Comparison of ENCODE assay signal across 1 cellular context in the genomic region with DNA sequence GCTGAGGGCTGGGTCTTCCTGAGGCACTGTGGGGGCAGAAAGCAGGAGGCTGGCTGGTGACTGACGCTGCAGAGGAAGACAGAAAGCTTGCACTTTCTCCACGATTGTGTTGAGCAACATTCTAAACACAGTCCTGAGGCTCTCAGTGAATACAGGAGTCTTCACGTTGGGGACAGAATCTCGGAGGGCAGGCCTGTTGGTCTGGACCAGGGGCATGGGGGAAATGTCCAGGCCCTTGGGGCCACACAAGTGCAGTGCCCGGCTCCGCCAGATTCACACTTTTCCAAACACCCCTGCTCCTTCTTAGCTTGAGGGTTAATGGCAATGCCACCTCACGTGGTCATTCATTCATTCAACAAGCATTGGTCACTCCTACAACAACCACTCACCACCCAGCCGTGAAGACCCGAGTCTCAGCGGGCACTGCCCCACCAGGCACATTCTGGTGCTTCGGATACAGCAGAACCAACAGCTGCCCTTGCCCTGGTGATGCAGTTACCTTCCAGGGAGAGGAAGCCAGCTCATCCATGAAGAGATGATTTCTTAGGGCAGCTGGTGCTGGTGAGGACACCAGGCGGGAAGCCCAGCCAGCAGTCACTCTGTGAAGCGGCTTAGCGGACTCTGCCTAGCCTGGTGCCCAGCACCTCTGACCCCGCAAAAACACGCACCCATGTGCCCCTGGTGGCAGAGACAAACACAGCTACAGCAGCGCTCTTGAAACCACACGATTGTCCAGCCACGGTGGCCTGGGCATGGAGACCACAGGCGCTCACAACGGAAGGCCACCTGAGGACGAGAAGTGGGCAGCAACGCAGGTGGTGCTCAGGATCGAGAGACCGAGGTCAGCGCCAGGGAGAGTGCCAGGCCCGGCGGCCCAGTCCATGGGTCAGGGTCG.
TF ChIP-seq lines count a peak whose summit lies in the region.

No MANE protein-coding gene starts in this region.

TF ChIP-seq in H1, 55 proteins besides CTCF, POLR2A, EP300 and RAD21:
- no peak for TF ChIP-seq SUZ12 (IDR thresholded peaks at IDR 0.05; ENCODE audit: low read length)
- no peak for TF ChIP-seq CTBP2 (IDR thresholded peaks at IDR 0.05; ENCODE audit: borderline replicate concordance, insufficient read depth, insufficient read length, low read length)
- no peak for TF ChIP-seq CBX8 (IDR thresholded peaks at IDR 0.05; ENCODE audit: borderline replicate concordance, low read depth, low read length)
- no peak for TF ChIP-seq RXRA (IDR thresholded peaks at IDR 0.05; ENCODE audit: insufficient read depth, low read depth, low read length)
- no peak for TF ChIP-seq EZH2 (IDR thresholded peaks at IDR 0.05; ENCODE audit: low read depth, low read length, severe bottlenecking)
- no peak for TF ChIP-seq SAP30 (IDR thresholded peaks at IDR 0.05; ENCODE audit: insufficient read depth, insufficient replicate concordance, low read length)
- no peak for TF ChIP-seq KDM5A (IDR thresholded peaks at IDR 0.05; ENCODE audit: low read length)
- no peak for TF ChIP-seq SP4 (IDR thresholded peaks at IDR 0.05; ENCODE audit: low read length)
- TF ChIP-seq SP2 (IDR thresholded peaks at IDR 0.05; ENCODE audit: low read length) = no peak
- TF ChIP-seq JUND (IDR thresholded peaks at IDR 0.05; ENCODE audit: low read length) = no peak
- TF ChIP-seq KDM1A (IDR thresholded peaks at IDR 0.05; ENCODE audit: borderline replicate concordance, low read length) = no peak
- no peak for TF ChIP-seq POU5F1 (IDR thresholded peaks at IDR 0.05; ENCODE audit: low read depth, low read length)
